ENCODE assay signal across 10 cellular contexts in genomic region chr3:63975705-63976104, GRCh38. TPM values are rescaled to one million over a fixed set of nuclear protein-coding genes. Genes with fewer than 3 reads are reported as not detected.
DNase-seq lines count a peak whose midpoint lies in the region; ATAC-seq lines count a peak whose summit lies in the region.
"Had no signal": no experiment of that assay in that cellular context is flagged by ENCODE, and none has a peak within 500 bp of the region (broad histone marks: within the 10 kb centered on the region; RNA-seq: fewer than 3 reads in every experiment).

No MANE protein-coding gene starts in this region.

- peak overlapping the region; percentile 71 for H3K9ac ChIP-seq in adipocyte (ENCODE audit: low read length)

- H3K9me3 ChIP-seq in KOPT-K1 (ENCODE audit: insufficient read depth, low read length, poor library complexity, severe bottlenecking) (no peaks in the 10 kb centered on the region), adipocyte (ENCODE audit: control insufficient read depth, low read length) (no peaks in the 10 kb centered on the region)
- H3K9me3 ChIP-seq: ovary had no signal

- H3K4me1 ChIP-seq in adipocyte (ENCODE audit: control insufficient read depth, insufficient read depth, low read length), result peaks cover 59% of the 10 kb centered on the region

- H3K27me3 ChIP-seq in adipocyte (replicated peaks; ENCODE audit: control insufficient read depth, insufficient read depth, low read length), result no peaks in the 10 kb centered on the region
- H3K27me3 ChIP-seq: ovary had no signal

- intact Hi-C loops in left cardiac atrium (cut with DNase I), result no loop called here

- ATAC-seq in left cardiac atrium (peak; percentile 64 to 66), GM21717 (IDR thresholded peaks at IDR 0.05; ENCODE audit: unreplicated experiment) (no peak), HG03159 (IDR thresholded peaks at IDR 0.05; ENCODE audit: unreplicated experiment) (no peak)

- peak; percentile 67 for DNase-seq in adipocyte (ENCODE audit: low read depth)
- DNase-seq in left cardiac atrium, result peak; percentile 69
- no peak for DNase-seq in islet precursor cell
- no peak for DNase-seq in NCI-H1694 (lab: John Stamatoyannopoulos, UW)
- DNase-seq: NCI-H1417 treated with DMSO at 0.1 percent for 48 hours had no signal

- H3K27ac ChIP-seq in KOPT-K1 (ENCODE audit: low read depth, low read length, poor library complexity, severe bottlenecking) (peak overlapping the region; percentile 15), skin epidermis (peak overlapping the region in 19 of 21 experiments; percentile 2 to 82 (median 57))
- H3K27ac ChIP-seq: ovary had no signal

- peaks cover 35% of the 10 kb centered on the region for H3K36me3 ChIP-seq in KOPT-K1 (ENCODE audit: insufficient read depth, low read length)
- peaks cover 22% of the 10 kb centered on the region for H3K36me3 ChIP-seq in adipocyte (ENCODE audit: control insufficient read depth, insufficient read depth, low read length, severe bottlenecking)
- H3K36me3 ChIP-seq: ovary had no signal

- H3K4me3 ChIP-seq in adipocyte (ENCODE audit: low read length) (peak overlapping the region; percentile 70), skin epidermis (no peak overlapping the region)
- H3K4me3 ChIP-seq: ovary had no signal

RNA-seq across cellular contexts. Expression of gene PSMD6, which starts 47.6 kb away (rescaled TPM):
- total RNA-seq in left cardiac atrium, result 10 to 100 TPM; 61.6 to 80.3 TPM

Comparison
In these comparisons a context has a peak if more than half of its experiments do, and no peak if none do; other contexts are left out.
1. DNase-seq: peak in adipocyte (single experiment) and left cardiac atrium (single experiment); none in islet precursor cell (single experiment) and NCI-H1694 (single experiment).
2. ATAC-seq: peak in left cardiac atrium (2 of 2); none in GM21717 (single experiment) and HG03159 (single experiment).